Comparison of ENCODE assay signal across 8 cellular contexts in the genomic region with DNA sequence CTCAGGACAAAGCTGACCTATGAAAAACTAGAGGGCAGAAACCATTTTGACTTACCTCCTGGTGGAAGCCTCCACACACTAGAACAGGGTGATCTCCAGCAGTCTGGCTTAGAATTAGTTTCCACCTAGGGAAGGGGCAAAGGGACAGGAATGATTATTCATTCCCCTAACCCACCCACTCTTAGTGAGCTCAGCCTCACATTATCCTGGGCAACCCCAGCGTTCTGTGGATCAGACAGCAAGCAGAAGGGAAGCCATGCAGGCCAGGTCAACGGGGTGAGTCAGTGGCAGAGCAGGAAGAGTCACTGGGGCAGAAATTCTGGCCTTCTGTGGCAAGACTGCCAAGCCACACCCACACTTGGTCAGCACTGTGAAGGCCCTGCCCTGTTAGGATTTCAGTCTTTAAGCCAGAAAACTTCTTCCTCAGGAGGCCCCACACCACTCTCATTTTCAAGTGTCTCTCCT. TPM values are rescaled to one million over a fixed set of nuclear protein-coding genes. Genes with fewer than 3 reads are reported as not detected.
A peak's percentile ranks its signal among the peaks of the same experiment; 100 is the strongest.
DNase-seq lines count a peak whose midpoint lies in the region; ATAC-seq and TF ChIP-seq lines count a peak whose summit lies in the region.

No MANE protein-coding gene starts in this region.

- peaks cover 20% of the 10 kb centered on the region for H3K4me1 Mint-ChIP-seq in stimulated activated memory B cell treated with anti-CD40 and anti-IgM and Interleukin-4, amounts not matched to agents 10 μg/mL and 1 μg/mL and 100 μg/mL, for 72 hours

- peaks cover 26% of the 10 kb centered on the region for H3K36me3 Mint-ChIP-seq in stimulated activated memory B cell treated with anti-CD40 and anti-IgM and Interleukin-4, amounts not matched to agents 10 μg/mL and 1 μg/mL and 100 μg/mL, for 72 hours

- DNase-seq in AG04450 (ENCODE audit: low read depth, low spot score): peak; percentile 21
- DNase-seq in NCI-H2029 (lab: John Stamatoyannopoulos, UW): peak; percentile 54
- peak; percentile 63 for DNase-seq in brain microvascular endothelial cell
- DNase-seq in kidney epithelial cell (ENCODE audit: low read depth): peak; percentile 86
- DNase-seq in NCI-H2081 treated with DMSO at 0.1 percent for 48 hours (lab: John Stamatoyannopoulos, UW): no peak

- peak; percentile 33 for TF ChIP-seq POLR2A in GM18951 (IDR thresholded peaks at IDR 0.05; ENCODE audit: extremely low read depth, insufficient read depth, insufficient read length)

- H3K27me3 Mint-ChIP-seq in stimulated activated memory B cell treated with anti-CD40 and anti-IgM and Interleukin-4, amounts not matched to agents 10 μg/mL and 1 μg/mL and 100 μg/mL, for 72 hours: no peaks in the 10 kb centered on the region

- H3K27me3 ChIP-seq in AG04450 (ENCODE audit: control insufficient read depth, insufficient read depth, low read length) (no peaks in the 10 kb centered on the region), brain microvascular endothelial cell (replicated peaks) (no peaks in the 10 kb centered on the region), kidney epithelial cell (ENCODE audit: control insufficient read depth, insufficient read depth, low read length) (no peaks in the 10 kb centered on the region)

- H3K4me3 Mint-ChIP-seq in stimulated activated memory B cell treated with anti-CD40 and anti-IgM and Interleukin-4, amounts not matched to agents 10 μg/mL and 1 μg/mL and 100 μg/mL, for 72 hours: no peak overlapping the region

- H3K27ac Mint-ChIP-seq in stimulated activated memory B cell treated with anti-CD40 and anti-IgM and Interleukin-4, amounts not matched to agents 10 μg/mL and 1 μg/mL and 100 μg/mL, for 72 hours: peak overlapping the region; percentile 79

- CTCF ChIA-PET in AG04450 (lab: Charles Lee): no interaction called here

- H3K9me3 ChIP-seq in AG04450 (ENCODE audit: control insufficient read depth, insufficient read depth, low read length): no peaks in the 10 kb centered on the region

- TF ChIP-seq CTCF in AG04450 (IDR thresholded peaks at IDR 0.05; ENCODE audit: low read depth, low read length) (no peak), brain microvascular endothelial cell (IDR thresholded peaks at IDR 0.05; ENCODE audit: low read depth, low read length, missing control alignments) (no peak), kidney epithelial cell (IDR thresholded peaks at IDR 0.05; ENCODE audit: insufficient read depth, low read length, poor library complexity, severe bottlenecking) (no peak)

- H3K9me3 Mint-ChIP-seq in stimulated activated memory B cell treated with anti-CD40 and anti-IgM and Interleukin-4, amounts not matched to agents 10 μg/mL and 1 μg/mL and 100 μg/mL, for 72 hours: no peaks in the 10 kb centered on the region

- H3K27ac ChIP-seq in AG04450 (ENCODE audit: low read depth, low read length): peak overlapping the region; percentile 62
- H3K27ac ChIP-seq in brain microvascular endothelial cell: peak overlapping the region; percentile 53

- ATAC-seq in stimulated activated memory B cell treated with anti-CD40 and anti-IgM and Interleukin-4, amounts not matched to agents 10 μg/mL and 1 μg/mL and 100 μg/mL, for 72 hours: peak; percentile 75
- ATAC-seq in GM18873 (IDR thresholded peaks at IDR 0.05; ENCODE audit: low FRiP score, unreplicated experiment): no peak

- POLR2A ChIA-PET in AG04450 (lab: Yijun Ruan, JAX): interaction anchor here (0.6 kb wide), 1 partner anchor 88 kb away, joined by 5 read pairs; no protein-coding TSS in a partner anchor

- in situ Hi-C loops in GM18951 (cut with MboI; ENCODE audit: low sequenced_read_pairs, unreplicated experiment) (no loop called here), brain microvascular endothelial cell (cut with HindIII; ENCODE audit: low pct_ligation_motif_present, low sequenced_read_pairs) (no loop called here)

- H3K4me3 ChIP-seq in AG04450 (ENCODE audit: low read depth, low read length): peak overlapping the region; percentile 11
- H3K4me3 ChIP-seq in brain microvascular endothelial cell (ENCODE audit: low read depth, low read length): no peak overlapping the region
- no peak overlapping the region for H3K4me3 ChIP-seq in kidney epithelial cell (ENCODE audit: low read depth, low read length)

- H3K36me3 ChIP-seq in brain microvascular endothelial cell (replicated peaks) (no peaks in the 10 kb centered on the region), kidney epithelial cell (ENCODE audit: control insufficient read depth, insufficient read depth, low read length) (peaks cover 1% of the 10 kb centered on the region)

RNA-seq across cellular contexts. Expression of a gene that starts 10.5 kb away (rescaled TPM):
- 79.5 and 90.7 TPM in 2 replicates for polyA plus RNA-seq in AG04450 (2011; rRNA removed)
- 202 and 232 TPM in 2 replicates for polyA minus RNA-seq in AG04450 (2011; rRNA and poly(A)+ RNA removed)
- 144 and 157 TPM in 2 replicates for total RNA-seq in kidney epithelial cell

RNA-seq across cellular contexts. Expression of a gene that starts 10.8 kb away (rescaled TPM):
- polyA plus RNA-seq in AG04450 (2011; rRNA removed): 7.8 and 8.6 TPM in 2 replicates
- 6.3 and 9.1 TPM in 2 replicates for polyA minus RNA-seq in AG04450 (2011; rRNA and poly(A)+ RNA removed)
- 5.7 and 7.3 TPM in 2 replicates for total RNA-seq in kidney epithelial cell

RNA-seq across cellular contexts. Expression of a gene that starts 33.3 kb away (rescaled TPM):
- polyA plus RNA-seq in AG04450 (2011; rRNA removed): 89.1 and 120 TPM in 2 replicates
- 124 and 197 TPM in 2 replicates for polyA minus RNA-seq in AG04450 (2011; rRNA and poly(A)+ RNA removed)
- 201 and 207 TPM in 2 replicates for total RNA-seq in kidney epithelial cell

RNA-seq across cellular contexts. Expression of a gene that starts 35.9 kb away (rescaled TPM):
- not detected in 2 replicates for polyA plus RNA-seq in AG04450 (2011; rRNA removed)
- polyA minus RNA-seq in AG04450 (2011; rRNA and poly(A)+ RNA removed): not detected in 2 replicates
- not detected in 2 replicates for total RNA-seq in kidney epithelial cell

RNA-seq across cellular contexts. Expression of a gene that starts 42.7 kb away (rescaled TPM):
- 45.7 and 54.5 TPM in 2 replicates for polyA plus RNA-seq in AG04450 (2011; rRNA removed)
- 36.4 and 43.1 TPM in 2 replicates for polyA minus RNA-seq in AG04450 (2011; rRNA and poly(A)+ RNA removed)
- total RNA-seq in kidney epithelial cell: 31.7 and 31.8 TPM in 2 replicates
